21 cellular contexts compared by ENCODE assay signal in the genomic region with DNA sequence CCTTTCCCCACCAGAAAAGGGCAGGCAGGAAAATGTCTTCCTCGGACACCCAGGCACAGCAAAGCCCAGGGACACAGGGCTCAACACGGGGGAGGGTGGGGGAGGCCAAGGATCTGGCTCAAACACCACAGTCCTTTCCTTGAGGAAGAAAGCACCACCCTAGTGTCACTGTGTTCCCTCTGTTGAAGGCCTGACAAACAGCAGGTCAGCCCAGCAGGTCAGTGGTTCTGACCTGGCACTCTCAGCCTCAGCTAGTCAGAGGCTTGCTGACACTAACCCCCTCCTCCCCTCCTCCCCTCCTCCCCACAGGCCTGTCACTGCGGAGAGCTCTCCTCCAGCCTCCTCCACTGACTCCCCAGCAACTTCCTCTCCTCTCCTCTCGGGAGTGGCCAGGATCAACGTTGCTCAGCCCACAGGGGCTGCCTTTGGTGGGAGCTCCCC.
A peak's percentile ranks its signal among the peaks of the same experiment; 100 is the strongest.
DNase-seq lines count a peak whose midpoint lies in the region; ATAC-seq and TF ChIP-seq lines count a peak whose summit lies in the region.
"Had no signal": no experiment of that assay in that cellular context is flagged by ENCODE, and none has a peak within 500 bp of the region (broad histone marks: within the 10 kb centered on the region; RNA-seq: fewer than 3 reads in every experiment).

No MANE protein-coding gene starts in this region.

- peaks cover 39% of the 10 kb centered on the region for H3K4me1 ChIP-seq in GM23338 (ENCODE audit: insufficient read depth)
- no peaks in the 10 kb centered on the region for H3K4me1 ChIP-seq in Caco-2

- H3K36me3 Mint-ChIP-seq in GM23338 (ENCODE audit: low read depth) = no peaks in the 10 kb centered on the region
- no peaks in the 10 kb centered on the region for H3K36me3 Mint-ChIP-seq in endothelial cell (ENCODE audit: low read depth, unreplicated experiment)
- no peaks in the 10 kb centered on the region for H3K36me3 Mint-ChIP-seq in activated T-helper 1 cell treated with anti-CD3 and anti-CD28 coated beads, Interleukin-12 subunit alpha, Interleukin-12 subunit beta, Interleukin-2, Interleukin-4 antibody, amounts not matched to agents 30 ng/mL and 10 ng/mL and 1 ng/mL, durations not matched to agents 14 hours and 24 hours and 36 hours (ENCODE audit: low read depth)
- no peaks in the 10 kb centered on the region for H3K36me3 Mint-ChIP-seq in Caco-2 (ENCODE audit: insufficient read depth, unreplicated experiment)
- H3K36me3 Mint-ChIP-seq: activated CD4-positive, alpha-beta memory T cell treated with anti-CD3 and anti-CD28 coated beads for 36 hours had no signal

- H3K9me3 ChIP-seq in Caco-2 = no peaks in the 10 kb centered on the region
- H3K9me3 ChIP-seq: BLaER1, heart right ventricle, pancreas had no signal

- H3K4me3 Mint-ChIP-seq in GM23338 (no peak overlapping the region), endothelial cell (ENCODE audit: unreplicated experiment) (no peak overlapping the region), Caco-2 (ENCODE audit: unreplicated experiment) (no peak overlapping the region)
- no peak overlapping the region for H3K4me3 Mint-ChIP-seq in activated T-helper 1 cell treated with anti-CD3 and anti-CD28 coated beads, Interleukin-12 subunit alpha, Interleukin-12 subunit beta, Interleukin-2, Interleukin-4 antibody, amounts not matched to agents 30 ng/mL and 10 ng/mL and 1 ng/mL, durations not matched to agents 14 hours and 24 hours and 36 hours
- H3K4me3 Mint-ChIP-seq: activated CD4-positive, alpha-beta memory T cell treated with anti-CD3 and anti-CD28 coated beads for 36 hours; central memory CD8-positive, alpha-beta T cell had no signal

- no peaks in the 10 kb centered on the region for H3K9me2 ChIP-seq in GM23338 (ENCODE audit: insufficient read depth)

- TF ChIP-seq CTCF in GM23338 (conservative IDR thresholded peaks at IDR 0.05; ENCODE audit: low read depth in 2 of 2) = no peak
- TF ChIP-seq CTCF in endothelial cell (IDR thresholded peaks at IDR 0.05; ENCODE audit: unreplicated experiment) = no peak
- no peak for TF ChIP-seq CTCF in Caco-2 (IDR thresholded peaks at IDR 0.05; ENCODE audit: insufficient read depth in 1 of 2, low read depth in 1 of 2, low read length in 1 of 2, severe bottlenecking in 1 of 2, unreplicated experiment in 1 of 2)

- H3K79me2 ChIP-seq in GM23338 (replicated peaks; ENCODE audit: insufficient read depth) = no peaks in the 10 kb centered on the region

- H3K27me3 Mint-ChIP-seq in GM23338 (ENCODE audit: insufficient read depth, low read depth, poor library complexity) (peaks cover 10% of the 10 kb centered on the region), endothelial cell (ENCODE audit: unreplicated experiment) (peaks cover 4% of the 10 kb centered on the region), Caco-2 (ENCODE audit: insufficient read depth, unreplicated experiment) (peaks cover 8% of the 10 kb centered on the region)
- H3K27me3 Mint-ChIP-seq in activated T-helper 1 cell treated with anti-CD3 and anti-CD28 coated beads, Interleukin-12 subunit alpha, Interleukin-12 subunit beta, Interleukin-2, Interleukin-4 antibody, amounts not matched to agents 30 ng/mL and 10 ng/mL and 1 ng/mL, durations not matched to agents 14 hours and 24 hours and 36 hours (ENCODE audit: insufficient read depth) = peaks cover 3% of the 10 kb centered on the region
- H3K27me3 Mint-ChIP-seq: central memory CD8-positive, alpha-beta T cell had no signal

- DNase-seq in GM23338 (ENCODE audit: low spot score) (peak; percentile 55), OCI-M1 (lab: John Stamatoyannopoulos, UW) (peak; percentile 28), islet precursor cell (peak; percentile 88), sciatic nerve (ENCODE audit: low spot score) (peak; percentile 42), endothelial cell (ENCODE audit: low spot score) (no peak), Caco-2 (no peak)
- DNase-seq in activated T-helper 1 cell treated with anti-CD3 and anti-CD28 coated beads, Interleukin-12 subunit alpha, Interleukin-12 subunit beta, Interleukin-2, Interleukin-4 antibody, amounts not matched to agents 30 ng/mL and 10 ng/mL and 1 ng/mL, durations not matched to agents 14 hours and 24 hours and 36 hours (ENCODE audit: low spot score) = no peak
- DNase-seq: activated CD4-positive, alpha-beta memory T cell treated with anti-CD3 and anti-CD28 coated beads for 36 hours; activated effector memory CD4-positive, alpha-beta T cell treated with Interleukin-2 at 50 U/mL for 16 hours; effector CD8-positive, alpha-beta T cell; GF-D8; GOT3; heart right ventricle; kidney glomerular epithelial cell; NCI-H1105; NCI-H774; pancreas had no signal

- no peaks in the 10 kb centered on the region for H3F3A ChIP-seq in GM23338 (replicated peaks; ENCODE audit: low read depth)

- peak overlapping the region; percentile 72; the same call in 1 of the 2 replicates for H2AFZ ChIP-seq in GM23338

- no peaks in the 10 kb centered on the region for H3K9me3 Mint-ChIP-seq in GM23338
- no peaks in the 10 kb centered on the region for H3K9me3 Mint-ChIP-seq in endothelial cell (ENCODE audit: unreplicated experiment)
- no peaks in the 10 kb centered on the region for H3K9me3 Mint-ChIP-seq in activated T-helper 1 cell treated with anti-CD3 and anti-CD28 coated beads, Interleukin-12 subunit alpha, Interleukin-12 subunit beta, Interleukin-2, Interleukin-4 antibody, amounts not matched to agents 30 ng/mL and 10 ng/mL and 1 ng/mL, durations not matched to agents 14 hours and 24 hours and 36 hours
- H3K9me3 Mint-ChIP-seq in Caco-2 (ENCODE audit: unreplicated experiment) = no peaks in the 10 kb centered on the region
- H3K9me3 Mint-ChIP-seq: activated CD4-positive, alpha-beta memory T cell treated with anti-CD3 and anti-CD28 coated beads for 36 hours; central memory CD8-positive, alpha-beta T cell had no signal

- no peak overlapping the region for H3K4me3 ChIP-seq in GM23338
- no peak overlapping the region for H3K4me3 ChIP-seq in Caco-2 (ENCODE audit: low read depth, low read length)
- H3K4me3 ChIP-seq: BLaER1, heart right ventricle, pancreas had no signal

- H3K27me3 ChIP-seq in GM23338 (ENCODE audit: insufficient read depth) (no peaks in the 10 kb centered on the region), Caco-2 (replicated peaks; ENCODE audit: control insufficient read depth, insufficient read depth, low read length) (no peaks in the 10 kb centered on the region; the same call in 1 of the 2 replicates)
- H3K27me3 ChIP-seq: BLaER1, pancreas had no signal

- H3K4me2 ChIP-seq in GM23338 = peak overlapping the region; percentile 55
- H3K4me2 ChIP-seq: BLaER1, KMS-11 had no signal

- BruUV-seq in Caco-2 (replicated peaks; lab: Mats Ljungman, UMichigan) = no TSS peak

- H4K20me1 ChIP-seq in GM23338 (replicated peaks; ENCODE audit: insufficient read depth) = no peaks in the 10 kb centered on the region
- H4K20me1 ChIP-seq: BLaER1 had no signal

- H3K4me1 Mint-ChIP-seq in GM23338 (peaks cover 31% of the 10 kb centered on the region), endothelial cell (ENCODE audit: unreplicated experiment) (peaks cover 16% of the 10 kb centered on the region), Caco-2 (ENCODE audit: low read depth, unreplicated experiment) (no peaks in the 10 kb centered on the region)
- H3K4me1 Mint-ChIP-seq in activated T-helper 1 cell treated with anti-CD3 and anti-CD28 coated beads, Interleukin-12 subunit alpha, Interleukin-12 subunit beta, Interleukin-2, Interleukin-4 antibody, amounts not matched to agents 30 ng/mL and 10 ng/mL and 1 ng/mL, durations not matched to agents 14 hours and 24 hours and 36 hours (ENCODE audit: low read depth) = no peaks in the 10 kb centered on the region
- H3K4me1 Mint-ChIP-seq: central memory CD8-positive, alpha-beta T cell had no signal

- POLR2A ChIA-PET in Caco-2 (lab: Charles Lee) = no interaction called here

- ATAC-seq in GM23338 = peak; percentile 72
- ATAC-seq in sciatic nerve = no peak
- ATAC-seq: heart right ventricle, Panc1, pancreas had no signal

- CTCF ChIA-PET in Caco-2 (lab: Charles Lee) = interaction anchor here (1.1 kb wide), 1 partner anchor 19 kb away, joined by 3 read pairs; no protein-coding TSS in a partner anchor

- H3K27ac Mint-ChIP-seq in GM23338 = no peak overlapping the region
- no peak overlapping the region for H3K27ac Mint-ChIP-seq in endothelial cell (ENCODE audit: unreplicated experiment)
- no peak overlapping the region for H3K27ac Mint-ChIP-seq in activated T-helper 1 cell treated with anti-CD3 and anti-CD28 coated beads, Interleukin-12 subunit alpha, Interleukin-12 subunit beta, Interleukin-2, Interleukin-4 antibody, amounts not matched to agents 30 ng/mL and 10 ng/mL and 1 ng/mL, durations not matched to agents 14 hours and 24 hours and 36 hours
- no peak overlapping the region for H3K27ac Mint-ChIP-seq in Caco-2 (ENCODE audit: unreplicated experiment)
- H3K27ac Mint-ChIP-seq: activated CD4-positive, alpha-beta memory T cell treated with anti-CD3 and anti-CD28 coated beads for 36 hours had no signal

- H3K36me3 ChIP-seq in GM23338 (ENCODE audit: insufficient read depth) = no peaks in the 10 kb centered on the region
- no peaks in the 10 kb centered on the region for H3K36me3 ChIP-seq in Caco-2 (ENCODE audit: control insufficient read depth, insufficient read depth, low read length)
- H3K36me3 ChIP-seq: BLaER1, heart right ventricle, pancreas had no signal

- no peak overlapping the region for H3K27ac ChIP-seq in GM23338 (ENCODE audit: low read depth)
- H3K27ac ChIP-seq: BLaER1, heart right ventricle, KMS-11, pancreas had no signal

- intact Hi-C loops in sciatic nerve (cut with DNase I) (no loop called here), Caco-2 (cut with micrococcal nuclease; ENCODE audit: unreplicated experiment) (loop anchor here (10.0 kb wide), 1 partner anchor 357 kb away; no protein-coding TSS in a partner anchor)
- intact Hi-C loops in activated T-helper 1 cell treated with anti-CD3 and anti-CD28 coated beads, Interleukin-12 subunit alpha, Interleukin-12 subunit beta, Interleukin-2, Interleukin-4 antibody, amounts not matched to agents 30 ng/mL and 10 ng/mL and 1 ng/mL, durations not matched to agents 14 hours and 24 hours and 36 hours (cut with micrococcal nuclease) = no loop called here

Comparison
In these comparisons a context has a peak if more than half of its experiments do, and no peak if none do; other contexts are left out.
1. DNase-seq: peak in GM23338 (single experiment), OCI-M1 (single experiment), islet precursor cell (single experiment) and sciatic nerve (single experiment); none in endothelial cell (single experiment), activated T-helper 1 cell treated with anti-CD3 and anti-CD28 coated beads, Interleukin-12 subunit alpha, Interleukin-12 subunit beta, Interleukin-2, Interleukin-4 antibody, amounts not matched to agents 30 ng/mL and 10 ng/mL and 1 ng/mL, durations not matched to agents 14 hours and 24 hours and 36 hours (single experiment) and Caco-2 (0 of 2).